Comparison of ENCODE assay signal across 16 cellular contexts in the genomic region with DNA sequence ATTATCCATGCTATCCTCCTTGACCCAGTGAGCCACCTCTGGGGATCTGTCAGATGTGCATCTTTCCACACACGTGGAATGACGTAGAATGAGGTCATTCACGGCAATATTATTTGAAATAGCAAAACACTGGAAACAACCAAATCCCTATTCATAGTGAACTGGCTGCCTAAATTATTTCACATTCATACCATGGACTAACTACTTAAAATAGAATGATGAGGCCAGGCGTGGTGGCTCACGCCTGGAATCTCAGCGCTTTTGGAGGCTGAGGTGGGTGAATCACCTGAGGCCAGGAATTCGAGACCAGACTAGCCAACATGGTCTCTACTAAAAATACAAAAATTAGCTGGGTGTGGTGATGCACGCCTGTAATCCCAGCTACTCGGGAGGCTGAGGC.
"Had no signal": no experiment of that assay in that cellular context is flagged by ENCODE, and none has a peak within 500 bp of the region (broad histone marks: within the 10 kb centered on the region; RNA-seq: fewer than 3 reads in every experiment).

No MANE protein-coding gene starts in this region.

- H3K9me3 Mint-ChIP-seq: activated naive CD4-positive, alpha-beta T cell treated with anti-CD3 and anti-CD28 coated beads, Interleukin-2, amount 10 ng/mL, durations not matched to agents 7 days and 5 days; activated T-helper 17 cell treated with anti-CD3 and anti-CD28 coated beads, Interleukin-2, amount 50 U/mL, for 72 hours; mesothelial cell of epicardium; stimulated activated naive CD8-positive, alpha-beta T cell treated with anti-CD3 and anti-CD28 coated beads, Interleukin-15, Interleukin-2, amounts not matched to agents 100 ng/mL and 50 ng/mL, for 24 hours; type B pancreatic cell had no signal

- H3K4me3 ChIP-seq: ascending aorta, pancreas, sigmoid colon, spleen, suprapubic skin had no signal

- ATAC-seq: activated CD4-positive, CD25-positive, alpha-beta regulatory T cell treated with anti-CD3 and anti-CD28 coated beads, Interleukin-2, amount 50 U/mL, for 24 hours; activated T-helper 17 cell treated with anti-CD3 and anti-CD28 coated beads, Interleukin-2, amount 50 U/mL, for 72 hours; pancreas had no signal

- H3K9me3 ChIP-seq: ascending aorta, pancreas, sigmoid colon, spleen, suprapubic skin had no signal

- H3K4me1 ChIP-seq: ascending aorta, spleen, suprapubic skin had no signal

- H3K27ac Mint-ChIP-seq: activated naive CD4-positive, alpha-beta T cell treated with anti-CD3 and anti-CD28 coated beads, Interleukin-2, amount 10 ng/mL, durations not matched to agents 7 days and 5 days; activated T-helper 17 cell treated with anti-CD3 and anti-CD28 coated beads, Interleukin-2, amount 50 U/mL, for 72 hours; mesothelial cell of epicardium; stimulated activated naive CD8-positive, alpha-beta T cell treated with anti-CD3 and anti-CD28 coated beads, Interleukin-15, Interleukin-2, amounts not matched to agents 100 ng/mL and 50 ng/mL, for 24 hours; type B pancreatic cell had no signal

- H3K4me3 Mint-ChIP-seq: activated naive CD4-positive, alpha-beta T cell treated with anti-CD3 and anti-CD28 coated beads, Interleukin-2, amount 10 ng/mL, durations not matched to agents 7 days and 5 days; activated T-helper 17 cell treated with anti-CD3 and anti-CD28 coated beads, Interleukin-2, amount 50 U/mL, for 72 hours; mesothelial cell of epicardium; stimulated activated naive CD8-positive, alpha-beta T cell treated with anti-CD3 and anti-CD28 coated beads, Interleukin-15, Interleukin-2, amounts not matched to agents 100 ng/mL and 50 ng/mL, for 24 hours had no signal

- H3K27me3 ChIP-seq: ascending aorta, pancreas, sigmoid colon, suprapubic skin had no signal

- H3K36me3 ChIP-seq: ascending aorta, pancreas, sigmoid colon, spleen, suprapubic skin had no signal

- FAIRE-seq: pancreas had no signal

- H3K27ac ChIP-seq: ascending aorta, pancreas, sigmoid colon, spleen, suprapubic skin had no signal

- H3K4me1 Mint-ChIP-seq: activated naive CD4-positive, alpha-beta T cell treated with anti-CD3 and anti-CD28 coated beads, Interleukin-2, amount 10 ng/mL, durations not matched to agents 7 days and 5 days had no signal

- H3K27me3 Mint-ChIP-seq: activated naive CD4-positive, alpha-beta T cell treated with anti-CD3 and anti-CD28 coated beads, Interleukin-2, amount 10 ng/mL, durations not matched to agents 7 days and 5 days; activated T-helper 17 cell treated with anti-CD3 and anti-CD28 coated beads, Interleukin-2, amount 50 U/mL, for 72 hours; stimulated activated naive CD8-positive, alpha-beta T cell treated with anti-CD3 and anti-CD28 coated beads, Interleukin-15, Interleukin-2, amounts not matched to agents 100 ng/mL and 50 ng/mL, for 24 hours had no signal

- DNase-seq: activated CD4-positive, alpha-beta T cell treated with anti-CD3 and anti-CD28 coated beads, Interleukin-2, amount 50 U/mL, for 1 hour; activated naive CD4-positive, alpha-beta T cell treated with anti-CD3 and anti-CD28 coated beads, Interleukin-2, amount 10 ng/mL, durations not matched to agents 7 days and 5 days; dermis blood vessel endothelial cell; hippocampal formation; kidney glomerular epithelial cell; pancreas; sigmoid colon; spleen; T-helper 9 cell had no signal

- H3K36me3 Mint-ChIP-seq: activated naive CD4-positive, alpha-beta T cell treated with anti-CD3 and anti-CD28 coated beads, Interleukin-2, amount 10 ng/mL, durations not matched to agents 7 days and 5 days; mesothelial cell of epicardium; type B pancreatic cell had no signal
